Comparison of ENCODE assay signal across 19 cellular contexts in genomic region chr6:108739496-108740330, GRCh38.
DNase-seq lines count a peak whose midpoint lies in the region; ATAC-seq, FAIRE-seq and TF ChIP-seq lines count a peak whose summit lies in the region.
"Had no signal": no experiment of that assay in that cellular context is flagged by ENCODE, and none has a peak within 500 bp of the region (broad histone marks: within the 10 kb centered on the region; RNA-seq: fewer than 3 reads in every experiment).

No MANE protein-coding gene starts in this region.

- TF ChIP-seq CTCF in RWPE2 (IDR thresholded peaks at IDR 0.05; ENCODE audit: poor library complexity, severe bottlenecking): no peak
- TF ChIP-seq CTCF in endothelial cell of umbilical vein (IDR thresholded peaks at IDR 0.05; ENCODE audit: extremely low read depth in 1 of 2, insufficient read depth in 1 of 2, low read depth in 1 of 2, low read length in 2 of 2): no peak
- TF ChIP-seq CTCF in D721Med (IDR thresholded peaks at IDR 0.05; ENCODE audit: insufficient read depth, missing control alignments): no peak
- TF ChIP-seq CTCF in MM.1S (IDR thresholded peaks at IDR 0.05; ENCODE audit: low read length): no peak

- no peak overlapping the region for H2AFZ ChIP-seq in endothelial cell of umbilical vein (ENCODE audit: low read depth, low read length)
- H2AFZ ChIP-seq in MM.1S (ENCODE audit: low read length): no peak overlapping the region

- H3K9me2 ChIP-seq in MM.1S (replicated peaks; ENCODE audit: insufficient read depth, low read length): no peaks in the 10 kb centered on the region

- no TSS peak for BruUV-seq in endothelial cell of umbilical vein (replicated peaks; lab: Mats Ljungman, UMichigan)

- TF ChIP-seq POLR2A in endothelial cell of umbilical vein (IDR thresholded peaks at IDR 0.05; ENCODE audit: low read depth, low read length): no peak

- DNase-seq in HT-29 (ENCODE audit: low spot score): peak; percentile 66
- no peak for DNase-seq in RWPE2 (ENCODE audit: low spot score)
- peak; percentile 64 for DNase-seq in endothelial cell of umbilical vein (ENCODE audit: low read depth, low spot score)
- DNase-seq in mucosa of gallbladder (ENCODE audit: low spot score): peak; percentile 36
- no peak for DNase-seq in D721Med (ENCODE audit: insufficient read length, low spot score)
- DNase-seq in MM.1S: no peak
- DNase-seq: activated CD4-positive, alpha-beta memory T cell treated with anti-CD3 and anti-CD28 coated beads for 36 hours; activated naive CD4-positive, alpha-beta T cell treated with anti-CD3 and anti-CD28 coated beads, Interleukin-2, amount 50 U/mL, for 16 hours; AML-193; brain microvascular endothelial cell; erythroblast; heart left ventricle; Karpas-422; naive thymus-derived CD8-positive, alpha-beta T cell; NCI-H2227 treated with DMSO at 0.1 percent for 48 hours; stimulated activated CD4-positive, alpha-beta T cell treated with anti-CD3 and anti-CD28 coated beads, Interleukin-2, amount 100 ng/mL, for 48 hours; substantia nigra had no signal

- H3K4me3 ChIP-seq in RWPE2 (ENCODE audit: severe bottlenecking): no peak overlapping the region
- H3K4me3 ChIP-seq in endothelial cell of umbilical vein (replicated peaks in 1 of 3; ENCODE audit: insufficient read depth in 1 of 3, low read depth in 1 of 3, low read length in 3 of 3): no peak overlapping the region
- no peak overlapping the region for H3K4me3 ChIP-seq in MM.1S (ENCODE audit: low read length)
- H3K4me3 ChIP-seq: heart left ventricle had no signal

- no peaks in the 10 kb centered on the region for H3K79me2 ChIP-seq in endothelial cell of umbilical vein (ENCODE audit: control insufficient read depth, insufficient read depth, low read length)
- H3K79me2 ChIP-seq in MM.1S (ENCODE audit: low read length): 0 out of 2 replicates have a peak, but pooled peaks cover 5% of the 10 kb centered on the region

- H3K4me2 ChIP-seq in endothelial cell of umbilical vein (ENCODE audit: insufficient read depth, low read length) (peak overlapping the region; percentile 24), MM.1S (ENCODE audit: low read depth, low read length) (no peak overlapping the region)

- CTCF ChIA-PET in endothelial cell of umbilical vein (lab: Charles Lee): interaction anchor here (0.8 to 1.4 kb wide), 2 partner anchors 9 to 153 kb away, joined by 4 read pairs; no protein-coding TSS in a partner anchor

- H3K4me1 ChIP-seq in RWPE2 (ENCODE audit: insufficient read depth, poor library complexity, severe bottlenecking): peaks cover 40% of the 10 kb centered on the region
- H3K4me1 ChIP-seq in endothelial cell of umbilical vein (ENCODE audit: control insufficient read depth, extremely low read depth, insufficient read depth, low read length): peaks cover 40% of the 10 kb centered on the region
- H3K4me1 ChIP-seq in MM.1S (ENCODE audit: low read length): peaks cover 19% of the 10 kb centered on the region

- no peak overlapping the region for H3K9ac ChIP-seq in endothelial cell of umbilical vein (replicated peaks; ENCODE audit: extremely low read depth, insufficient read depth, low read length)
- no peak overlapping the region for H3K9ac ChIP-seq in MM.1S (ENCODE audit: low read length)

- H3K9me3 ChIP-seq in RWPE2 (ENCODE audit: severe bottlenecking): no peaks in the 10 kb centered on the region
- H3K9me3 ChIP-seq in endothelial cell of umbilical vein (replicated peaks; ENCODE audit: control insufficient read depth, insufficient read depth, low read length): no peaks in the 10 kb centered on the region
- H3K9me3 ChIP-seq in MM.1S (replicated peaks; ENCODE audit: insufficient read depth, low read length): no peaks in the 10 kb centered on the region
- H3K9me3 ChIP-seq: heart left ventricle had no signal

- FAIRE-seq in endothelial cell of umbilical vein (lab: Jason Lieb, UNC) (peak; percentile 74), D721Med (lab: Jason Lieb, UNC) (no peak)

- POLR2A ChIA-PET in endothelial cell of umbilical vein (lab: Charles Lee): no interaction called here

- intact Hi-C loops in endothelial cell of umbilical vein (cut with micrococcal nuclease): loop anchor here (2.0 to 5.0 kb wide), 3 partner anchors 95 to 158 kb away; no protein-coding TSS in a partner anchor

- H3F3A ChIP-seq in MM.1S (ENCODE audit: insufficient read depth, low read length): peaks cover 4% of the 10 kb centered on the region

- H4K20me1 ChIP-seq in endothelial cell of umbilical vein (replicated peaks; ENCODE audit: control insufficient read depth, extremely low read depth, insufficient read depth, low read length): no peaks in the 10 kb centered on the region
- H4K20me1 ChIP-seq in MM.1S (ENCODE audit: insufficient read depth, low read length): no peaks in the 10 kb centered on the region

- no peak for ATAC-seq in RWPE2 (ENCODE audit: low read depth)
- no peak for ATAC-seq in GM21367 (IDR thresholded peaks at IDR 0.05; ENCODE audit: unreplicated experiment)
- ATAC-seq: heart left ventricle; naive thymus-derived CD8-positive, alpha-beta T cell; Right ventricle myocardium inferior had no signal

- no peaks in the 10 kb centered on the region for H3K27me3 ChIP-seq in RWPE2 (ENCODE audit: insufficient read depth, poor library complexity, severe bottlenecking)
- H3K27me3 ChIP-seq in endothelial cell of umbilical vein (ENCODE audit: control insufficient read depth in 2 of 2, insufficient read depth in 2 of 2, low read length in 2 of 2): peaks cover 0 to 2% of the 10 kb centered on the region in 2 experiments
- H3K27me3 ChIP-seq in MM.1S (replicated peaks; ENCODE audit: insufficient read depth, low read length): no peaks in the 10 kb centered on the region
- H3K27me3 ChIP-seq: brain microvascular endothelial cell, heart left ventricle had no signal

- H3K27ac ChIP-seq in RWPE2 (ENCODE audit: poor library complexity, severe bottlenecking): peak overlapping the region; percentile 94
- no peak overlapping the region for H3K27ac ChIP-seq in endothelial cell of umbilical vein (ENCODE audit: insufficient read depth, low read depth, low read length)
- H3K27ac ChIP-seq in MM.1S (ENCODE audit: low read length): no peak overlapping the region
- H3K27ac ChIP-seq: brain microvascular endothelial cell, heart left ventricle had no signal

- dilution Hi-C loops in endothelial cell of umbilical vein (cut with MboI; ENCODE audit: extremely low pct_ligation_motif_present, low sequenced_read_pairs): no loop called here

- H3K36me3 ChIP-seq in RWPE2 (ENCODE audit: low read depth) (no peaks in the 10 kb centered on the region), endothelial cell of umbilical vein (ENCODE audit: control insufficient read depth in 2 of 2, extremely low read depth in 1 of 2, insufficient read depth in 2 of 2, low read length in 2 of 2) (no peaks in the 10 kb centered on the region), MM.1S (replicated peaks; ENCODE audit: insufficient read depth, low read length) (no peaks in the 10 kb centered on the region)
- H3K36me3 ChIP-seq: brain microvascular endothelial cell, heart left ventricle had no signal

- H3K9me1 ChIP-seq in endothelial cell of umbilical vein (replicated peaks; ENCODE audit: control insufficient read depth, extremely low read depth, insufficient read depth, low read length): no peaks in the 10 kb centered on the region

TF ChIP-seq in endothelial cell of umbilical vein, 7 proteins besides CTCF, POLR2A, EP300 and RAD21:
- TF ChIP-seq EZH2 (IDR thresholded peaks at IDR 0.05; ENCODE audit: borderline replicate concordance, low read depth, low read length, severe bottlenecking) (no peak), GATA2 (IDR thresholded peaks at IDR 0.05; ENCODE audit: insufficient read depth, insufficient read length, low read depth, low read length) (peak; percentile 27), FOS (IDR thresholded peaks at IDR 0.05; ENCODE audit: borderline replicate concordance, insufficient read depth, low read length) (no peak), MYC (IDR thresholded peaks at IDR 0.05; ENCODE audit: low read depth, low read length) (no peak), POLR2AphosphoS5 (IDR thresholded peaks at IDR 0.05; ENCODE audit: insufficient read depth, low read depth, low read length) (no peak)

Comparison
In these comparisons a context has a peak if more than half of its experiments do, and no peak if none do; other contexts are left out.
1. DNase-seq: peak in HT-29 (single experiment), endothelial cell of umbilical vein (single experiment) and mucosa of gallbladder (single experiment); none in RWPE2 (single experiment), D721Med (single experiment) and MM.1S (single experiment).